In the genomic region with DNA sequence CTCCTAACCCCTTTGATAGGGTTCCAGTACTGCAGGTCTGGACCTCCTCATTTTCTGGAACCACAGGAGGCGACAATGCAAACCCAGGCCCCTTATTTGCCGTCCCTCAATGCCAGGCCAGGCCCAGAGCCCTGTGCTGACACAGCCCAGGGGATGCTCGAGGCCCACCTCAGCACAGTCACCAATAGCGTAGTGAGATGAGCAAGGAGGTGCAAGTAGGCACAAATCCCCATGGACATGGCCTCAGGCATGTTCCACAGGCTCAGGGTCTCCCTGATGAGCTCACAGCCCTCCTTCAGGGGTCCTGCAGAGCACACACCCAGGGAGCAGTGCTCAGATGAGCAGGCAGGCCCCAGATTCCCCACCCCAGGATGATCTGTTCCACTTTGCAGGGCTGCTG, we compare ENCODE assay signal across 15 cellular contexts. TPM values are rescaled to one million over a fixed set of nuclear protein-coding genes. Genes with fewer than 3 reads are reported as not detected.
"Had no signal": no experiment of that assay in that cellular context is flagged by ENCODE, and none has a peak within 500 bp of the region (broad histone marks: within the 10 kb centered on the region; RNA-seq: fewer than 3 reads in every experiment).

No MANE protein-coding gene starts in this region.

RNA-seq across cellular contexts. Expression of gene DBET, which starts 5.3 kb away (rescaled TPM):
- total RNA-seq: stomach, subcutaneous adipose tissue, suprapubic skin, temporal lobe, testis, thoracic aorta, thyroid gland, tibial nerve, transverse colon, upper lobe of left lung, urinary bladder, uterus, vagina had no signal
- polyA plus RNA-seq: stomach, thymus, urinary bladder had no signal

RNA-seq across cellular contexts. Expression of gene FRG2, which starts 31.9 kb away (rescaled TPM):
- total RNA-seq: stomach, subcutaneous adipose tissue, suprapubic skin, temporal lobe, thoracic aorta, thyroid gland, tibial nerve, transverse colon, upper lobe of left lung, ureter, urinary bladder, uterus, vagina had no signal
- polyA plus RNA-seq: stomach, thymus, urinary bladder had no signal
